In the genomic region with DNA sequence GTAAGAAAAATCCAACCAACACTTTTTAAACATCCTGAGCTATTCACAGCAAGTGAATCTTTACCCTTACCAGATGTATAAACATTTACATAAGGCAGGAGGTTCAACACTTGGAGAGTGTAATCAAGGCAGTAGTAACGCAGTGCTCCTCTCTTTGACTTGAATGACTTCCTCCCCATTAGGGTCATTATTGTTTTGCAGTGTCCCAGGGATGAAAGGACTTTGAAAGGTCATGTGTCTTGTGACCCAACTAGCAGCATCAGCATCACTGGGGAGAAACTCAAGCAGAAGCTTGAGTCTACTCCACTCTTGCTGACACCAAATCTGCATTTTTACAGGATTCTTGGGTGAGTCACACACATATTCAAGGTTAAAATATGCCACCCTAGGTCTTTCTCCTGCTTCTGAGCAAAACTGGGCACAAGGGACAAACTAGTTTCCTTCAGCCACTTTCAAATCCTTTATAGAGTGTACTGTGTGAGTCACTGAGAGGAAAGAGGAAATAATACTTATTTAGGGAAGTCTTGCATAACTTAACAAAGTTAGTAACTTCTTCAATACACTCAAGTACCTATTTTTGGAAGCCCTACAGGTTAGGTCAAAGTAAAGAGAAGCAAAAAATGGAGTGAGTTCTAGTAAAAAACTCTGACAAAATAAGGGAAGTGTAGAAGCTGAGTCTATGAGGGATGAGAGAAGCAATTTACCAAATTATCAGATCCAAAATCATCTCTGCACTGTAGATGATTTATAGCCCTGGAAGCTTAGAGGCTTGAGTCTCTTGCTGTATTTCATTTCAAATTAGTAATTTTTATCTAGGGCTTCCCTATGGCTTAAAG, we compare ENCODE assay signal across 8 cellular contexts. TPM values are rescaled to one million over a fixed set of nuclear protein-coding genes. Genes with fewer than 3 reads are reported as not detected.
DNase-seq lines count a peak whose midpoint lies in the region; ATAC-seq and TF ChIP-seq lines count a peak whose summit lies in the region.

No MANE protein-coding gene starts in this region.

- DNase-seq in GM04503 (ENCODE audit: low read depth) = peak; percentile 81
- peak in 1 of 2 donors; percentile 72 for DNase-seq in ascending aorta (ENCODE audit: low spot score in 2 of 2)
- no peak for DNase-seq in lung (ENCODE audit: low spot score)
- no peak for DNase-seq in NCI-H1694 (lab: John Stamatoyannopoulos, UW)
- no peak for DNase-seq in prostate gland (ENCODE audit: low spot score)
- no peak for DNase-seq in GDM1 (lab: John Stamatoyannopoulos, UW)

- H3K4me3 Mint-ChIP-seq in IgD-negative memory B cell = peak overlapping the region; percentile 13 to 69 (median 56)

- peaks cover 2% of the 10 kb centered on the region for H3K36me3 Mint-ChIP-seq in IgD-negative memory B cell

- H3K4me1 Mint-ChIP-seq in IgD-negative memory B cell = peaks cover 30 to 47% (median 42%) of the 10 kb centered on the region in 3 donors

- H3K36me3 ChIP-seq in ascending aorta (no peaks in the 10 kb centered on the region), lung (ENCODE audit: control insufficient read depth in 2 of 2, insufficient read depth in 2 of 2, low read length in 2 of 2) (no peaks in the 10 kb centered on the region), prostate gland (no peaks in the 10 kb centered on the region)

- no peaks in the 10 kb centered on the region for H3K27me3 Mint-ChIP-seq in IgD-negative memory B cell

- peak overlapping the region; percentile 54 to 96 (median 56) for H3K27ac Mint-ChIP-seq in IgD-negative memory B cell

- no peaks in the 10 kb centered on the region for H3K9me3 Mint-ChIP-seq in IgD-negative memory B cell

- TF ChIP-seq CTCF in ascending aorta (IDR thresholded peaks at IDR 0.05) = no peak
- TF ChIP-seq CTCF in lung (IDR thresholded peaks at IDR 0.05; ENCODE audit: control extremely low read depth, extremely low read depth) = no peak
- TF ChIP-seq CTCF in prostate gland (IDR thresholded peaks at IDR 0.05) = no peak

- H3K4me1 ChIP-seq in ascending aorta = peaks cover 0 to 23% of the 10 kb centered on the region in 2 donors
- peaks cover 2% of the 10 kb centered on the region in 2 donors for H3K4me1 ChIP-seq in lung (ENCODE audit: control insufficient read depth in 2 of 2, insufficient read depth in 2 of 2, low read length in 2 of 2)
- no peaks in the 10 kb centered on the region for H3K4me1 ChIP-seq in prostate gland (replicated peaks)

- intact Hi-C loops in ascending aorta (cut with DNase I) (loop anchor here (1.0 kb wide), 1 partner anchor 15 kb away; no protein-coding TSS in a partner anchor), prostate gland (cut with DNase I) (no loop called here)

- peak overlapping the region; percentile 56 to 58 for H3K27ac ChIP-seq in ascending aorta
- peak overlapping the region; percentile 0 to 81 for H3K27ac ChIP-seq in lung (ENCODE audit: low read depth in 1 of 2, low read length in 1 of 2)
- H3K27ac ChIP-seq in prostate gland = no peak overlapping the region

- peak; percentile 96 for ATAC-seq in GM21723 (IDR thresholded peaks at IDR 0.05; ENCODE audit: unreplicated experiment)
- ATAC-seq in lung (ENCODE audit: insufficient read depth, low FRiP score) = peak; percentile 88

- H3K27me3 ChIP-seq in ascending aorta = no peaks in the 10 kb centered on the region
- H3K27me3 ChIP-seq in lung (ENCODE audit: control insufficient read depth, insufficient read depth) = no peaks in the 10 kb centered on the region
- no peaks in the 10 kb centered on the region for H3K27me3 ChIP-seq in prostate gland (replicated peaks; ENCODE audit: insufficient read depth)

- no peak for TF ChIP-seq POLR2A in prostate gland (IDR thresholded peaks at IDR 0.05)

- H3K9me3 ChIP-seq in ascending aorta (no peaks in the 10 kb centered on the region), lung (ENCODE audit: control insufficient read depth in 2 of 2, insufficient read depth in 1 of 2, low read length in 1 of 2) (no peaks in the 10 kb centered on the region), prostate gland (no peaks in the 10 kb centered on the region)

- H3K4me3 ChIP-seq in ascending aorta (no peak overlapping the region), lung (no peak overlapping the region), prostate gland (no peak overlapping the region)

- 16 to 19% methylated on average over 1 of the region's 1 CpG for WGBS in lung, 2 donors
- WGBS in prostate gland = 28% methylated on average over 1 of the region's 1 CpG

RNA-seq across cellular contexts. Expression of gene EML4, which starts 51.0 kb away (rescaled TPM):
- polyA plus RNA-seq in IgD-negative memory B cell (78.3 TPM), lung (10 to 100 TPM; 22.6 to 26.1 TPM)
- total RNA-seq in ascending aorta (25.2 TPM), lung (10 to 100 TPM; 82.7 to 85.8 TPM), prostate gland (10 to 100 TPM; 26.3 to 38.2 TPM)

Comparison
In these comparisons a context has a peak if more than half of its experiments do, and no peak if none do; other contexts are left out.
1. H3K27ac ChIP-seq: peak in ascending aorta (2 of 2) and lung (2 of 2); none in prostate gland (0 of 2).